ENCODE assay signal across 1 cellular context in the genomic region with DNA sequence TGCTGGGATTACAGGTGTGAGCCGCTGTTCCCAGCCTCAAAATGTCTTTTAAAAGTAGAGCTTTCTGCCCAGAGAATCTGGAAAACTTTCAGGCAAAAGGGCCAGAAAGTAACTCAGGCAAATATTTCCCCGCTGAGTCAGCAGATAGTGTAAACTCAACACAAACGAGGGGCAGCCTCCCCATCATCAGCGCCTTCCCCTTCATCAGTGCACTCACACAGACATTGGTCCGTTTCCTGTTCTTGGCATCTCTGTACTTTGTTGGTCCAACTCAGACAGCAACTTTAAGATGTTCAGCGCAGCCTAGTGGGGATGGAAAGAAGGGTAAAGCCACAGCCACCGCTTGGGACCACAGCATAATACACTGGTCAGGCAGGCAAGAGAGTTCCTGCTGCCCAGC.
TF ChIP-seq lines count a peak whose summit lies in the region.

No MANE protein-coding gene starts in this region.

TF ChIP-seq in SK-N-SH treated with all-trans-retinoic acid at 6 μM for 48 hours, 23 proteins besides CTCF, POLR2A, EP300 and RAD21 (continued from another document):
- TF ChIP-seq, protein P1, sequence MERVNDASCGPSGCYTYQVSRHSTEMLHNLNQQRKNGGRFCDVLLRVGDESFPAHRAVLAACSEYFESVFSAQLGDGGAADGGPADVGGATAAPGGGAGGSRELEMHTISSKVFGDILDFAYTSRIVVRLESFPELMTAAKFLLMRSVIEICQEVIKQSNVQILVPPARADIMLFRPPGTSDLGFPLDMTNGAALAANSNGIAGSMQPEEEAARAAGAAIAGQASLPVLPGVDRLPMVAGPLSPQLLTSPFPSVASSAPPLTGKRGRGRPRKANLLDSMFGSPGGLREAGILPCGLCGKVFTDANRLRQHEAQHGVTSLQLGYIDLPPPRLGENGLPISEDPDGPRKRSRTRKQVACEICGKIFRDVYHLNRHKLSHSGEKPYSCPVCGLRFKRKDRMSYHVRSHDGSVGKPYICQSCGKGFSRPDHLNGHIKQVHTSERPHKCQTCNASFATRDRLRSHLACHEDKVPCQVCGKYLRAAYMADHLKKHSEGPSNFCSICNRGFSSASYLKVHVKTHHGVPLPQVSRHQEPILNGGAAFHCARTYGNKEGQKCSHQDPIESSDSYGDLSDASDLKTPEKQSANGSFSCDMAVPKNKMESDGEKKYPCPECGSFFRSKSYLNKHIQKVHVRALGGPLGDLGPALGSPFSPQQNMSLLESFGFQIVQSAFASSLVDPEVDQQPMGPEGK (CRISPR knock-in tag; IDR thresholded peaks at IDR 0.05; ENCODE audit: borderline replicate concordance), result no peak
TF ChIP-seq in SK-N-SH treated with all-trans-retinoic acid at 6 μM for 48 hours: peak in this region for 0.
